8 cellular contexts compared by ENCODE assay signal in the genomic region with DNA sequence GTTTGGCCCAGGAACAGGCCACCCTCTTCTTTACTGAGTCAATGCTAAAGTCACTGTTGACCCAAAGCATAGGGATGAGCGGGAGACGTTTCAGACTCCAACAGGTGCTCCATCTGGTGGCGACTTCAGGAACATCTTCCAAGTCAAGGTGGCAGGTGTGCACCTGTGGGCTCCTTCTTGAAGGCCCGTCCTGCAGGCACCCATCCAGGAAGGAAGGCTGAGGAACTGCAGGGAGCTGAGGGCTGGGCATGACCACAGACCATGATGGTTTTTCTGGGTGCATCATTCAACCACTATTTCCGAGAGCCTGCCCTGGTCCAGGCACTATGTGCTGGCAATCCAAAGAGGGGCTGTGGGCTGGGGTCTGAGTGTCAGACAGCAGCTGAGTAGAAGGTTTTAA.
DNase-seq lines count a peak whose midpoint lies in the region; ATAC-seq and TF ChIP-seq lines count a peak whose summit lies in the region.

No MANE protein-coding gene starts in this region.

- H3K27me3 ChIP-seq in H7 (ENCODE audit: control insufficient read depth, insufficient read depth, low read length): no peaks in the 10 kb centered on the region

- H3K4me3 ChIP-seq in AG09309 (ENCODE audit: control insufficient read depth, low read depth, low read length) (no peak overlapping the region), H7 (ENCODE audit: insufficient read depth, low read depth, low read length) (no peak overlapping the region)

- H3K36me3 ChIP-seq in H7 (replicated peaks; ENCODE audit: control insufficient read depth, insufficient read depth, low read length): no peaks in the 10 kb centered on the region

- DNase-seq in AG09309 (ENCODE audit: low read depth): no peak
- peak; percentile 83 for DNase-seq in H7
- DNase-seq in T follicular helper cell (ENCODE audit: low read depth): peak; percentile 36
- peak; percentile 27 for DNase-seq in astrocyte of the hippocampus (ENCODE audit: low read depth, low spot score)
- DNase-seq in iris pigment epithelial cell (ENCODE audit: low read depth): peak; percentile 30
- DNase-seq in stimulated activated CD4-positive, alpha-beta T cell treated with anti-CD3 and anti-CD28 coated beads, Interleukin-2, amount 100 ng/mL, for 4 hours (ENCODE audit: low read depth): peak; percentile 41
- DNase-seq in NCI-H2227 (lab: John Stamatoyannopoulos, UW; ENCODE audit: unreplicated experiment): no peak

- ATAC-seq in GM21390 (IDR thresholded peaks at IDR 0.05; ENCODE audit: unreplicated experiment): no peak

- peak; percentile 46 for TF ChIP-seq CTCF in AG09309 (IDR thresholded peaks at IDR 0.05; ENCODE audit: control insufficient read depth, insufficient read depth, low read depth, low read length, missing control alignments)

Comparison
In these comparisons a context has a peak if more than half of its experiments do, and no peak if none do; other contexts are left out.
1. DNase-seq: peak in H7 (single experiment), T follicular helper cell (single experiment), astrocyte of the hippocampus (single experiment), iris pigment epithelial cell (single experiment) and stimulated activated CD4-positive, alpha-beta T cell treated with anti-CD3 and anti-CD28 coated beads, Interleukin-2, amount 100 ng/mL, for 4 hours (single experiment); none in AG09309 (single experiment) and NCI-H2227 (single experiment).